In the genomic region with DNA sequence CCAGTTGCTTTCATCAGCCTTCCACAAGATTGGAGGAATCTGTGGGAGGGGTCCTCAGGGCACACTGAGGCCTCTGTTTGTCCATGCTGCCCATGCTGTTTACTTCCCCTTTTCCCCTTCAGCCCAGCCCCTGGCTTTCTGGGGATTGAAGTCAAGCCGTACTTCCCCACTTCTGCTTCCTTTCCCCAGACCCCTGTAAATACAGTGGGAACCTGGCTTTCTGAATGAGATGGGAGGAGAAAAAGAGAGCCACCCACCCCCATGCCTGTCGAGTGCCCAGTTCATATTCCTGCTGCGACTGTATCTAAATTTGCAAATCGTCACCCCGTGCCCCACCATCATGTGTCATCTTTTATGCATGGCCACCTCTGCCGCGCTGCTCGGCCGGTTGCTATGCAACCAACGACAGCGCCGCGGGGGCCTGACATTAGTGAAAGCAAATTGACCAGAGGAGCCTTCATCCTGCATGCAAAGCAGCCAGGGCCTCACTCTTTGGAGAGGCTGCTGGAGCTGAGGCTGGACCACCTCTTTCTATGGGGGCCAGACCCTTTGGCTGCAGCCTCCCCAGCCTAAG, we compare ENCODE assay signal across 9 cellular contexts.
DNase-seq lines count a peak whose midpoint lies in the region; ATAC-seq and TF ChIP-seq lines count a peak whose summit lies in the region.
"Had no signal": no experiment of that assay in that cellular context is flagged by ENCODE, and none has a peak within 500 bp of the region (broad histone marks: within the 10 kb centered on the region; RNA-seq: fewer than 3 reads in every experiment).

No MANE protein-coding gene starts in this region.

- H3K4me1 Mint-ChIP-seq in stimulated activated naive CD8-positive, alpha-beta T cell treated with anti-CD3 and anti-CD28 coated beads, Interleukin-15, amount 100 ng/mL, for 72 hours, result peaks cover 4% of the 10 kb centered on the region
- H3K4me1 Mint-ChIP-seq in CD8-positive, alpha-beta T cell (ENCODE audit: low read depth), result no peaks in the 10 kb centered on the region

- DNase-seq in NCI-H2171 (lab: John Stamatoyannopoulos, UW) (peak; percentile 17), medulla oblongata (ENCODE audit: extremely low spot score) (peak; percentile 3), ascending aorta (ENCODE audit: low spot score in 2 of 2) (no peak)
- DNase-seq in activated CD4-positive, alpha-beta T cell treated with anti-CD3 and anti-CD28 coated beads, Interleukin-2, amount 50 U/mL, for 48 hours, result no peak
- no peak for DNase-seq in stimulated activated naive CD8-positive, alpha-beta T cell treated with anti-CD3 and anti-CD28 coated beads, Interleukin-15, amount 100 ng/mL, for 72 hours
- no peak for DNase-seq in CD8-positive, alpha-beta T cell
- DNase-seq: HFFc6 had no signal

- no peak overlapping the region for H3K4me3 Mint-ChIP-seq in stimulated activated naive CD8-positive, alpha-beta T cell treated with anti-CD3 and anti-CD28 coated beads, Interleukin-15, amount 100 ng/mL, for 72 hours
- H3K4me3 Mint-ChIP-seq in CD8-positive, alpha-beta T cell, result no peak overlapping the region
- H3K4me3 Mint-ChIP-seq: HFFc6 had no signal

- TF ChIP-seq CTCF in ascending aorta (IDR thresholded peaks at IDR 0.05), result no peak
- TF ChIP-seq CTCF in CD8-positive, alpha-beta T cell (IDR thresholded peaks at IDR 0.05), result no peak

- no peaks in the 10 kb centered on the region for H3K9me3 Mint-ChIP-seq in stimulated activated naive CD8-positive, alpha-beta T cell treated with anti-CD3 and anti-CD28 coated beads, Interleukin-15, amount 100 ng/mL, for 72 hours
- H3K9me3 Mint-ChIP-seq in CD8-positive, alpha-beta T cell, result no peaks in the 10 kb centered on the region

- no peaks in the 10 kb centered on the region for H3K9me3 ChIP-seq in ascending aorta
- no peaks in the 10 kb centered on the region for H3K9me3 ChIP-seq in CD8-positive, alpha-beta T cell (ENCODE audit: low read length)

- H3K27ac ChIP-seq in ascending aorta, result no peak overlapping the region
- H3K27ac ChIP-seq in CD8-positive, alpha-beta T cell (ENCODE audit: low read depth, low read length), result no peak overlapping the region

- intact Hi-C loops in ascending aorta (cut with DNase I), result no loop called here
- intact Hi-C loops in CD8-positive, alpha-beta T cell (cut with DNase I, micrococcal nuclease), result no loop called here

- H3K4me1 ChIP-seq in ascending aorta, result no peaks in the 10 kb centered on the region
- no peaks in the 10 kb centered on the region for H3K4me1 ChIP-seq in CD8-positive, alpha-beta T cell (ENCODE audit: insufficient read depth, low read length)

- ATAC-seq in GM18870 (IDR thresholded peaks at IDR 0.05; ENCODE audit: unreplicated experiment) (peak; percentile 70), HG02885 (IDR thresholded peaks at IDR 0.05; ENCODE audit: poor library complexity, unreplicated experiment) (peak; percentile 79)
- no peak for ATAC-seq in stimulated activated naive CD8-positive, alpha-beta T cell treated with anti-CD3 and anti-CD28 coated beads, Interleukin-15, amount 100 ng/mL, for 72 hours
- ATAC-seq in CD8-positive, alpha-beta T cell, result no peak

- CTCF ChIA-PET in CD8-positive, alpha-beta T cell (lab: Charles Lee), result no interaction called here

- peaks cover 29% of the 10 kb centered on the region for H3K27me3 Mint-ChIP-seq in stimulated activated naive CD8-positive, alpha-beta T cell treated with anti-CD3 and anti-CD28 coated beads, Interleukin-15, amount 100 ng/mL, for 72 hours
- peaks cover 17% of the 10 kb centered on the region for H3K27me3 Mint-ChIP-seq in CD8-positive, alpha-beta T cell (ENCODE audit: low read depth)

- no peaks in the 10 kb centered on the region for H3K36me3 Mint-ChIP-seq in CD8-positive, alpha-beta T cell

- H3K27me3 ChIP-seq in ascending aorta, result no peaks in the 10 kb centered on the region
- no peaks in the 10 kb centered on the region for H3K27me3 ChIP-seq in CD8-positive, alpha-beta T cell (ENCODE audit: insufficient read depth, low read length)

- peak overlapping the region in 1 of 2 donors; percentile 59 for H3K27ac Mint-ChIP-seq in stimulated activated naive CD8-positive, alpha-beta T cell treated with anti-CD3 and anti-CD28 coated beads, Interleukin-15, amount 100 ng/mL, for 72 hours
- H3K27ac Mint-ChIP-seq in CD8-positive, alpha-beta T cell, result no peak overlapping the region
- H3K27ac Mint-ChIP-seq: HFFc6 had no signal

- no peak overlapping the region for H3K4me3 ChIP-seq in ascending aorta
- H3K4me3 ChIP-seq in CD8-positive, alpha-beta T cell (ENCODE audit: low read depth, low read length), result no peak overlapping the region

- no peaks in the 10 kb centered on the region for H3K36me3 ChIP-seq in ascending aorta
- H3K36me3 ChIP-seq in CD8-positive, alpha-beta T cell (ENCODE audit: insufficient read depth, low read length), result no peaks in the 10 kb centered on the region

- POLR2A ChIA-PET in CD8-positive, alpha-beta T cell (lab: Charles Lee), result no interaction called here

Comparison
In these comparisons a context has a peak if more than half of its experiments do, and no peak if none do; other contexts are left out.
1. ATAC-seq: peak in GM18870 (single experiment) and HG02885 (single experiment); none in stimulated activated naive CD8-positive, alpha-beta T cell treated with anti-CD3 and anti-CD28 coated beads, Interleukin-15, amount 100 ng/mL, for 72 hours (single experiment) and CD8-positive, alpha-beta T cell (single experiment).
2. DNase-seq: peak in NCI-H2171 (single experiment) and medulla oblongata (single experiment); none in activated CD4-positive, alpha-beta T cell treated with anti-CD3 and anti-CD28 coated beads, Interleukin-2, amount 50 U/mL, for 48 hours (0 of 2), stimulated activated naive CD8-positive, alpha-beta T cell treated with anti-CD3 and anti-CD28 coated beads, Interleukin-15, amount 100 ng/mL, for 72 hours (0 of 2), ascending aorta (0 of 2) and CD8-positive, alpha-beta T cell (0 of 7).